In genomic region chr19:18086590-18087138, GRCh38 we compare ENCODE assay signal across 8 cellular contexts. TPM values are rescaled to one million over a fixed set of nuclear protein-coding genes. Genes with fewer than 3 reads are reported as not detected.
DNase-seq lines count a peak whose midpoint lies in the region; ATAC-seq and TF ChIP-seq lines count a peak whose summit lies in the region.

Gene IL12RB1 (minus strand): TSS chr19:18086934. CDS start chr19:18086823, 111 bp downstream.

- H3K4me2 ChIP-seq in BLaER1 treated with 17β-estradiol and CSF1 and Interleukin-3, amounts not matched to agents 10 nM and 100 nM, result peak within 1 kb of the TSS; percentile 78 to 97 (median 88)

- peak within 1 kb of the TSS; percentile 73 to 87 (median 80) for H3K9ac ChIP-seq in BLaER1 treated with 17β-estradiol and CSF1 and Interleukin-3, amounts not matched to agents 10 nM and 100 nM

- peak; percentile 42 to 54 (median 45) for ATAC-seq in natural killer cell
- no peak for ATAC-seq in HG03432 (IDR thresholded peaks at IDR 0.05; ENCODE audit: unreplicated experiment)

- no peaks in the 10 kb centered on the region for H3K27me3 ChIP-seq in BLaER1 treated with 17β-estradiol and CSF1 and Interleukin-3, amounts not matched to agents 10 nM and 100 nM

- H3K4me3 ChIP-seq in BLaER1 treated with 17β-estradiol and CSF1 and Interleukin-3, amounts not matched to agents 10 nM and 100 nM, result peak within 1 kb of the TSS; percentile 46 to 75 (median 60)

- H3K9me3 Mint-ChIP-seq in activated naive CD4-positive, alpha-beta T cell treated with anti-CD3 and anti-CD28 coated beads, Interleukin-2, amount 10 ng/mL, durations not matched to agents 7 days and 5 days, result peaks cover 6% of the 10 kb centered on the region
- peaks cover 3 to 8% of the 10 kb centered on the region in 2 donors for H3K9me3 Mint-ChIP-seq in natural killer cell

- no peak for TF ChIP-seq CTCF in natural killer cell (IDR thresholded peaks at IDR 0.05)

- peak within 1 kb of the TSS; percentile 98 for H3K27ac Mint-ChIP-seq in activated naive CD4-positive, alpha-beta T cell treated with anti-CD3 and anti-CD28 coated beads, Interleukin-2, amount 10 ng/mL, durations not matched to agents 7 days and 5 days
- H3K27ac Mint-ChIP-seq in natural killer cell, result peak within 1 kb of the TSS; percentile 92 to 99

- peaks cover 0 to 15% (median 0%) of the 10 kb centered on the region in 11 experiments; a peak in 2 of 22 replicates for H3K36me3 ChIP-seq in BLaER1 treated with 17β-estradiol and CSF1 and Interleukin-3, amounts not matched to agents 10 nM and 100 nM

- H3K27me3 Mint-ChIP-seq in activated naive CD4-positive, alpha-beta T cell treated with anti-CD3 and anti-CD28 coated beads, Interleukin-2, amount 10 ng/mL, durations not matched to agents 7 days and 5 days, result no peaks in the 10 kb centered on the region
- H3K27me3 Mint-ChIP-seq in natural killer cell (ENCODE audit: low read depth in 2 of 2), result no peaks in the 10 kb centered on the region

- H3K4me3 Mint-ChIP-seq in activated naive CD4-positive, alpha-beta T cell treated with anti-CD3 and anti-CD28 coated beads, Interleukin-2, amount 10 ng/mL, durations not matched to agents 7 days and 5 days, result peak within 1 kb of the TSS; percentile 99
- H3K4me3 Mint-ChIP-seq in natural killer cell, result peak within 1 kb of the TSS; percentile 99

- H3K27ac ChIP-seq in BLaER1 treated with 17β-estradiol and CSF1 and Interleukin-3, amounts not matched to agents 10 nM and 100 nM, result peak within 1 kb of the TSS; percentile 75 to 92 (median 87)

- intact Hi-C loops in natural killer cell (cut with micrococcal nuclease), result no loop called here
- intact Hi-C loops in posterior vena cava (cut with DNase I), result no loop called here

- peaks cover 46 to 67% (median 56%) of the 10 kb centered on the region in 10 experiments for H3K4me1 ChIP-seq in BLaER1 treated with 17β-estradiol and CSF1 and Interleukin-3, amounts not matched to agents 10 nM and 100 nM

- H3K36me3 Mint-ChIP-seq in activated naive CD4-positive, alpha-beta T cell treated with anti-CD3 and anti-CD28 coated beads, Interleukin-2, amount 10 ng/mL, durations not matched to agents 7 days and 5 days, result peaks cover 35% of the 10 kb centered on the region
- peaks cover 8% of the 10 kb centered on the region for H3K36me3 Mint-ChIP-seq in natural killer cell

- peak; percentile 46 for DNase-seq in NOMO-1 treated with dmso at 0.1 percent for 144 hours (lab: John Stamatoyannopoulos, UW; ENCODE audit: unreplicated experiment)
- peak; percentile 86 for DNase-seq in activated naive CD4-positive, alpha-beta T cell treated with anti-CD3 and anti-CD28 coated beads, Interleukin-2, amount 10 ng/mL, durations not matched to agents 7 days and 5 days
- peak; percentile 58 for DNase-seq in natural killer cell
- DNase-seq in posterior vena cava (ENCODE audit: low spot score), result no peak
- no peak for DNase-seq in NCI-H1694 treated with DMSO at 0.1 percent for 48 hours (lab: John Stamatoyannopoulos, UW)
- no peak for DNase-seq in NCI-H128 (lab: John Stamatoyannopoulos, UW; ENCODE audit: unreplicated experiment)

- H3K4me1 Mint-ChIP-seq in activated naive CD4-positive, alpha-beta T cell treated with anti-CD3 and anti-CD28 coated beads, Interleukin-2, amount 10 ng/mL, durations not matched to agents 7 days and 5 days, result peaks cover 78% of the 10 kb centered on the region
- H3K4me1 Mint-ChIP-seq in natural killer cell, result peaks cover 47 to 73% of the 10 kb centered on the region in 2 donors

- no peaks in the 10 kb centered on the region for H4K20me1 ChIP-seq in BLaER1 treated with 17β-estradiol and CSF1 and Interleukin-3, amounts not matched to agents 10 nM and 100 nM

- no peaks in the 10 kb centered on the region for H3K9me3 ChIP-seq in BLaER1 treated with 17β-estradiol and CSF1 and Interleukin-3, amounts not matched to agents 10 nM and 100 nM (replicated peaks in 1 of 11)

- CTCF ChIA-PET in activated naive CD4-positive, alpha-beta T cell treated with anti-CD3 and anti-CD28 coated beads, Interleukin-2, amount 10 ng/mL, durations not matched to agents 7 days and 5 days (lab: Charles Lee), result interaction anchor here (0.6 to 1.3 kb wide), 5 partner anchors 11 to 29 kb away, joined by 3 to 4 read pairs (median 3); partner anchors contain the start of gene MAST3

RNA-seq across cellular contexts. Expression of gene IL12RB1, which starts in this region (rescaled TPM):
- total RNA-seq in natural killer cell, result 100 to 1,000 TPM in 1 of 3 donors, 10 to 100 TPM in 2; 90.1 to 105 (median 95.7) TPM
- 1 to 10 TPM; 1.7 to 2.3 TPM for total RNA-seq in posterior vena cava

Comparison
In these comparisons a context has a peak if more than half of its experiments do, and no peak if none do; other contexts are left out.
1. RNA of gene IL12RB1 (total RNA-seq): 90.1 to 105 TPM in natural killer cell; 1.7 to 2.3 TPM in posterior vena cava; every median in the first group is over 10 times any median in the second.
2. DNase-seq: peak in NOMO-1 treated with dmso at 0.1 percent for 144 hours (single experiment), activated naive CD4-positive, alpha-beta T cell treated with anti-CD3 and anti-CD28 coated beads, Interleukin-2, amount 10 ng/mL, durations not matched to agents 7 days and 5 days (single experiment) and natural killer cell (single experiment); none in posterior vena cava (single experiment), NCI-H1694 treated with DMSO at 0.1 percent for 48 hours (single experiment) and NCI-H128 (single experiment).